22 cellular contexts compared by ENCODE assay signal in the genomic region with DNA sequence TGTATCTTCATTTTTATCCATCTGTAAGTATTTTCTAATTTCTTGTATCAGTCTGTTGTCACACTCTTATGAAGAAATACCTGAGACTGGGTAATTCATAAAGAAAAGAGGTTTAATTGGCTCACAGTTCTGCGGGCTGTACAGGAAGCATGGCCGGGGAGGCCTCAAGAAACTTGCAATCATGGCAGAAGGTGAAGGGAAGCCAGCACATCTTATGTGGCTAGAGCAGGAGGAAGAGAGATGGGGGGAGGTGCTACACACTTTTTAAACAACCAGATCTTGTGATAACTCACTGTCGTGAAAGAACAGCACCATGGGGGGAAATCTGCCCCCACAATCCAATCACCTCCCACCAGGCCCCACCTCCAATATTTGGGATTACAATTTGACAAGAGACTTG.
"Had no signal": no experiment of that assay in that cellular context is flagged by ENCODE, and none has a peak within 500 bp of the region (broad histone marks: within the 10 kb centered on the region; RNA-seq: fewer than 3 reads in every experiment).

No MANE protein-coding gene starts in this region.

- H3K36me3 ChIP-seq: esophagus muscularis mucosa, gastrocnemius medialis, heart right ventricle, ovary, right atrium auricular region, sigmoid colon, stomach, thoracic aorta, transverse colon had no signal

- H3K27ac ChIP-seq: epithelial cell of prostate, esophagus muscularis mucosa, gastrocnemius medialis, heart right ventricle, ovary, right atrium auricular region, sigmoid colon, skin epidermis, stomach, thoracic aorta, transverse colon had no signal

- H3K27ac Mint-ChIP-seq: dendritic cell treated with granulocyte-macrophage colony-stimulating factor and Interleukin-4, amounts not matched to agents 40 ng/mL and 50 ng/mL, for 4 days had no signal

- H3K9me3 ChIP-seq: esophagus muscularis mucosa, gastrocnemius medialis, heart right ventricle, ovary, right atrium auricular region, sigmoid colon, stomach, thoracic aorta, transverse colon had no signal

- H3K4me3 ChIP-seq: esophagus muscularis mucosa, gastrocnemius medialis, heart right ventricle, ovary, right atrium auricular region, sigmoid colon, skin epidermis, stomach, thoracic aorta, transverse colon had no signal

- H3K4me3 Mint-ChIP-seq: dendritic cell treated with granulocyte-macrophage colony-stimulating factor and Interleukin-4, amounts not matched to agents 40 ng/mL and 50 ng/mL, for 4 days; effector memory CD8-positive, alpha-beta T cell; naive B cell; neural crest cell had no signal

- H3K27me3 ChIP-seq: esophagus muscularis mucosa, gastrocnemius medialis, heart right ventricle, ovary, right atrium auricular region, sigmoid colon, stomach, transverse colon had no signal

- ATAC-seq: effector memory CD8-positive, alpha-beta T cell; gastrocnemius medialis; heart right ventricle had no signal

- H3K4me1 Mint-ChIP-seq: neural crest cell had no signal

- H3K36me3 Mint-ChIP-seq: naive B cell had no signal

- H3K4me1 ChIP-seq: esophagus muscularis mucosa, gastrocnemius medialis, heart right ventricle, right atrium auricular region, sigmoid colon, stomach, transverse colon had no signal

- DNase-seq: effector memory CD8-positive, alpha-beta T cell; gastrocnemius medialis; heart right ventricle; hypothalamus; kidney glomerular epithelial cell; mesendoderm; naive B cell; nucleus accumbens; ovary; sigmoid colon; stimulated activated CD4-positive, alpha-beta T cell treated with anti-CD3 and anti-CD28 coated beads, Interleukin-2, amount 100 ng/mL, for 24 hours; stimulated activated naive CD4-positive, alpha-beta T cell; stomach; substantia nigra; transverse colon had no signal

- H3K9me3 Mint-ChIP-seq: dendritic cell treated with granulocyte-macrophage colony-stimulating factor and Interleukin-4, amounts not matched to agents 40 ng/mL and 50 ng/mL, for 4 days; effector memory CD8-positive, alpha-beta T cell; naive B cell; neural crest cell had no signal
